ENCODE assay signal across 15 cellular contexts in the genomic region with DNA sequence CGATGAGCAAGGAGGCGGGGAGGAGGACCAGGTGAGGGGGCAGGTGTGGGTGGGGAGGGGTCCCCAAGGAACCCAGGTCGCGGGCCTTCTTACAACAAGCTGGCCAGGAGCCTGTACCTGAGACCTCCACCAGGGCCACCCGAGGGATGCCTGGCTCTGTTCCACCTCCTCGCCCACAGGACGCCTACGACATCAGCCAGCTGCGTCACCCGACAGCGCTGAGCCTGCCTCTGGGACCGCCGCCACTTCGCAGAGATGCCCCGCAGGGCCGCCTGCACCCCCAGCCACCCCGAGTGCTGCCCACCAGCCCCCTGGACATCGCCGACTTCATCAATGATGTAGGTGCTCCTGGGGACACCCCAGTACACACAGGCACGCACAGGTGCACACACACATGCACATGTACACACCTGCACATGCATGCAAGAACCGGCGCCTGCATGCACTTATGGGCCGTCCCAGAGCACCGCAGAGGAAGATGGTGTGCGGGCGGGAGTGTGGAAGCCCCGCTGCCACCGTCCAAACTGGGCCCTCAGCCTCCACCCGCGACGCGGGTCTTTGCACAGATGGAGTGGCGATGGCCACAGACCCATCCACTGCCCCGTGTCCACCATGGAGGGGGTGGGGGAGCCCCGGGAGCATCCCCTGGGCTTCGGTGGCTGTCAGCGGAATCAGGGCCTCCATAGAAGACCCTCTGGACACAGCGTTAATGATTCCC. TPM values are rescaled to one million over a fixed set of nuclear protein-coding genes. Genes with fewer than 3 reads are reported as not detected.
DNase-seq lines count a peak whose midpoint lies in the region; ATAC-seq and TF ChIP-seq lines count a peak whose summit lies in the region.
"Had no signal": no experiment of that assay in that cellular context is flagged by ENCODE, and none has a peak within 500 bp of the region (broad histone marks: within the 10 kb centered on the region; RNA-seq: fewer than 3 reads in every experiment).

No MANE protein-coding gene starts in this region.

- H3K36me3 ChIP-seq in A673 (ENCODE audit: insufficient read depth, low read length, poor library complexity, severe bottlenecking): no peaks in the 10 kb centered on the region
- no peaks in the 10 kb centered on the region for H3K36me3 ChIP-seq in right lobe of liver
- H3K36me3 ChIP-seq in MG63: no peaks in the 10 kb centered on the region
- H3K36me3 ChIP-seq: Peyer's patch had no signal

- intact Hi-C loops in A673 (cut with micrococcal nuclease; ENCODE audit: unreplicated experiment) (loop anchor here (5.0 kb wide), 1 partner anchor 294 kb away; no protein-coding TSS in a partner anchor), right lobe of liver (cut with DNase I) (no loop called here)

- H3K9me3 ChIP-seq in A673 (ENCODE audit: low read depth, low read length, poor library complexity, severe bottlenecking): no peaks in the 10 kb centered on the region
- no peaks in the 10 kb centered on the region for H3K9me3 ChIP-seq in right lobe of liver
- H3K9me3 ChIP-seq in MG63: no peaks in the 10 kb centered on the region
- H3K9me3 ChIP-seq: Peyer's patch had no signal

- ATAC-seq in right lobe of liver (no peak), GM21737 (IDR thresholded peaks at IDR 0.05; ENCODE audit: unreplicated experiment) (no peak)

- POLR2A ChIA-PET in A673 (lab: Charles Lee; ENCODE audit: low non-redundant PET): no interaction called here

- H3K4me1 ChIP-seq in A673 (ENCODE audit: insufficient read depth, low read length, poor library complexity, severe bottlenecking) (peaks cover 7% of the 10 kb centered on the region), right lobe of liver (no peaks in the 10 kb centered on the region)

- no TSS peak for BruUV-seq in A673 (replicated peaks; lab: Mats Ljungman, UMichigan)

- H3K4me3 ChIP-seq in A673 (ENCODE audit: low read depth, low read length, poor library complexity, severe bottlenecking) (no peak overlapping the region), AG10803 (ENCODE audit: low read length) (peak overlapping the region; percentile 39), right lobe of liver (no peak overlapping the region), MG63 (no peak overlapping the region)
- H3K4me3 ChIP-seq: Peyer's patch had no signal

- H3K27me3 ChIP-seq in A673 (replicated peaks; ENCODE audit: insufficient read depth, low read depth, low read length, poor library complexity) (no peaks in the 10 kb centered on the region), right lobe of liver (no peaks in the 10 kb centered on the region), MG63 (no peaks in the 10 kb centered on the region)

- CTCF ChIA-PET in A673 (lab: Charles Lee): no interaction called here

- DNase-seq in A673 (ENCODE audit: low spot score) (peak; percentile 36), AG10803 (ENCODE audit: low read depth) (no peak), RKO (ENCODE audit: low spot score) (peak; percentile 25), right lobe of liver (peak in 2 of 3 donors; percentile 50 to 56), islet precursor cell (no peak), hepatic stellate cell (ENCODE audit: low spot score) (no peak), MG63 (no peak)
- DNase-seq: central memory CD4-positive, alpha-beta T cell; COR-L47; NCI-H2227 treated with DMSO at 0.1 percent for 48 hours; stimulated activated CD4-positive, alpha-beta T cell treated with anti-CD3 and anti-CD28 coated beads, Interleukin-12 subunit alpha, Interleukin-12 subunit beta, amount 100 ng/mL, for 4 hours had no signal

- TF ChIP-seq CTCF in A673 (conservative IDR thresholded peaks at IDR 0.05; ENCODE audit: low read depth, low read length) (no peak), AG10803 (conservative IDR thresholded peaks at IDR 0.05; ENCODE audit: low read length) (no peak), right lobe of liver (IDR thresholded peaks at IDR 0.05) (no peak)

- TF ChIP-seq POLR2A in right lobe of liver (IDR thresholded peaks at IDR 0.05): no peak

- H3K27ac ChIP-seq in A673 (ENCODE audit: low read depth, low read length, poor library complexity, severe bottlenecking) (no peak overlapping the region), right lobe of liver (no peak overlapping the region)
- H3K27ac ChIP-seq: epithelial cell of prostate, Peyer's patch had no signal

- 82% methylated on average over 13 of the region's 38 CpGs for WGBS in right lobe of liver (ENCODE audit: insufficient coverage, low coverage, low lambda C conversion rate, missing lambda C conversion rate)

RNA-seq across cellular contexts. Expression of gene SLC22A31, which starts 6.6 kb away (rescaled TPM):
- total RNA-seq in A673 (2021) (0.47 and 1.0 TPM in 2 replicates), right lobe of liver (10 to 100 TPM in 2 of 6 experiments, 1 to 10 TPM in 1, under 1 TPM in 1, not detected in 2; 0.19 to 19.3 (median 6.8) TPM)
- total RNA-seq in MG63 (2014; rRNA removed; shearing (Covaris generic); ENCODE audit: low replicate concordance): 0.39 and 0.72 TPM in 2 replicates
- total RNA-seq: temporal lobe had no signal

RNA-seq across cellular contexts. Expression of gene CDH15, which starts 22.2 kb away (rescaled TPM):
- total RNA-seq in A673 (2021): 0.13 and 0.24 TPM in 2 replicates
- total RNA-seq in right lobe of liver: 1 to 10 TPM in 1 of 6 experiments, under 1 TPM in 4, not detected in 1; 0.12 to 3.3 (median 0.15) TPM
- total RNA-seq in MG63 (2014; rRNA removed; shearing (Covaris generic); ENCODE audit: low replicate concordance): 1.3 and 4.4 TPM in 2 replicates
- total RNA-seq: Peyer's patch had no signal

RNA-seq across cellular contexts. Expression of gene ZNF778, which starts 23.8 kb away (rescaled TPM):
- total RNA-seq in A673 (2021): 11.8 and 14.0 TPM in 2 replicates
- total RNA-seq in right lobe of liver: 10 to 100 TPM in 1 of 6 experiments, 1 to 10 TPM in 5; 2.3 to 11.2 (median 3.1) TPM
- 1.8 and 5.1 TPM in 2 replicates for total RNA-seq in MG63 (2014; rRNA removed; shearing (Covaris generic); ENCODE audit: low replicate concordance)

Comparison
In these comparisons a context has a peak if more than half of its experiments do, and no peak if none do; other contexts are left out.
1. DNase-seq: peak in A673 (single experiment), RKO (single experiment) and right lobe of liver (2 of 3); none in AG10803 (single experiment), islet precursor cell (single experiment), hepatic stellate cell (single experiment) and MG63 (single experiment).